In genomic region chr1:168428063-168428731, GRCh38 we compare ENCODE assay signal across 13 cellular contexts.
A peak's percentile ranks its signal among the peaks of the same experiment; 100 is the strongest.
DNase-seq lines count a peak whose midpoint lies in the region; ATAC-seq and TF ChIP-seq lines count a peak whose summit lies in the region.
"Had no signal": no experiment of that assay in that cellular context is flagged by ENCODE, and none has a peak within 500 bp of the region (broad histone marks: within the 10 kb centered on the region; RNA-seq: fewer than 3 reads in every experiment).

No MANE protein-coding gene starts in this region.

- no peaks in the 10 kb centered on the region for H3K27me3 Mint-ChIP-seq in endodermal cell (ENCODE audit: insufficient read depth)
- no peaks in the 10 kb centered on the region for H3K27me3 Mint-ChIP-seq in stimulated activated naive CD8-positive, alpha-beta T cell treated with anti-CD3 and anti-CD28 coated beads, Interleukin-15, amount 100 ng/mL, for 72 hours

- H3K9me3 ChIP-seq in HUES48 (ENCODE audit: control insufficient read depth, insufficient read depth, low read length): no peaks in the 10 kb centered on the region
- H3K9me3 ChIP-seq in endodermal cell (ENCODE audit: control insufficient read depth, low read length): no peaks in the 10 kb centered on the region
- no peaks in the 10 kb centered on the region for H3K9me3 ChIP-seq in left lung
- no peaks in the 10 kb centered on the region for H3K9me3 ChIP-seq in testis
- H3K9me3 ChIP-seq in SJCRH30 (replicated peaks): no peaks in the 10 kb centered on the region

- H3K4me3 ChIP-seq in HUES48 (ENCODE audit: low read depth, low read length) (0 out of 2 replicates have a peak overlapping the region, but pooled peaks have one; percentile 18), endodermal cell (ENCODE audit: low read length) (no peak overlapping the region), left lung (no peak overlapping the region), testis (no peak overlapping the region), SJCRH30 (no peak overlapping the region)

- peak; percentile 18 for ATAC-seq in left lung
- ATAC-seq in stimulated activated naive CD8-positive, alpha-beta T cell treated with anti-CD3 and anti-CD28 coated beads, Interleukin-15, amount 100 ng/mL, for 72 hours: no peak
- no peak for ATAC-seq in HG02870 (IDR thresholded peaks at IDR 0.05; ENCODE audit: unreplicated experiment)
- ATAC-seq in GM19467 (IDR thresholded peaks at IDR 0.05; ENCODE audit: unreplicated experiment): no peak

- H3K9ac ChIP-seq in HUES48 (ENCODE audit: low read depth, low read length): no peak overlapping the region
- H3K9ac ChIP-seq in endodermal cell (ENCODE audit: extremely low read depth, low read length, poor library complexity, severe bottlenecking): no peak overlapping the region
- H3K9ac ChIP-seq: KMS-11 had no signal

- no peak for TF ChIP-seq POLR2A in testis (IDR thresholded peaks at IDR 0.05)

- DNase-seq in endodermal cell (peak; percentile 58), left lung (no peak), testis (peak; percentile 34), SJCRH30 (no peak)
- DNase-seq in stimulated activated naive CD8-positive, alpha-beta T cell treated with anti-CD3 and anti-CD28 coated beads, Interleukin-15, amount 100 ng/mL, for 72 hours: no peak
- DNase-seq: activated CD4-positive, alpha-beta T cell treated with anti-CD3 and anti-CD28 coated beads for 1 hour; activated effector memory CD4-positive, alpha-beta T cell treated with Interleukin-2 at 50 U/mL for 16 hours; NCI-H345; retina had no signal

- TF ChIP-seq CTCF in endodermal cell (conservative IDR thresholded peaks at IDR 0.05) (no peak), left lung (IDR thresholded peaks at IDR 0.05) (no peak), testis (IDR thresholded peaks at IDR 0.05) (no peak)

- H3K4me1 Mint-ChIP-seq in endodermal cell: peaks cover 6% of the 10 kb centered on the region
- peaks cover 1% of the 10 kb centered on the region for H3K4me1 Mint-ChIP-seq in stimulated activated naive CD8-positive, alpha-beta T cell treated with anti-CD3 and anti-CD28 coated beads, Interleukin-15, amount 100 ng/mL, for 72 hours

- no peaks in the 10 kb centered on the region for H3K36me3 Mint-ChIP-seq in endodermal cell (ENCODE audit: low read depth)

- H3K27ac Mint-ChIP-seq in endodermal cell: no peak overlapping the region
- H3K27ac Mint-ChIP-seq in stimulated activated naive CD8-positive, alpha-beta T cell treated with anti-CD3 and anti-CD28 coated beads, Interleukin-15, amount 100 ng/mL, for 72 hours: no peak overlapping the region

- no peaks in the 10 kb centered on the region for H3K27me3 ChIP-seq in HUES48 (ENCODE audit: control insufficient read depth, insufficient read depth, low read length)
- H3K27me3 ChIP-seq in endodermal cell (ENCODE audit: control insufficient read depth, insufficient read depth, low read length, poor library complexity, severe bottlenecking): no peaks in the 10 kb centered on the region
- H3K27me3 ChIP-seq in left lung: no peaks in the 10 kb centered on the region
- H3K27me3 ChIP-seq in testis: no peaks in the 10 kb centered on the region
- H3K27me3 ChIP-seq in SJCRH30: no peaks in the 10 kb centered on the region

- intact Hi-C loops in left lung (cut with DNase I): no loop called here
- intact Hi-C loops in testis (cut with DNase I; ENCODE audit: low total_unique reads): no loop called here

- no peak overlapping the region for H3K4me3 Mint-ChIP-seq in endodermal cell
- no peak overlapping the region for H3K4me3 Mint-ChIP-seq in stimulated activated naive CD8-positive, alpha-beta T cell treated with anti-CD3 and anti-CD28 coated beads, Interleukin-15, amount 100 ng/mL, for 72 hours

- H3K36me3 ChIP-seq in HUES48 (ENCODE audit: control insufficient read depth, insufficient read depth, low read length) (no peaks in the 10 kb centered on the region), endodermal cell (ENCODE audit: control insufficient read depth, insufficient read depth, low read length) (no peaks in the 10 kb centered on the region), left lung (no peaks in the 10 kb centered on the region), testis (ENCODE audit: low read depth, missing control alignments) (no peaks in the 10 kb centered on the region), SJCRH30 (no peaks in the 10 kb centered on the region)

- H3K4me1 ChIP-seq in HUES48 (ENCODE audit: control insufficient read depth, insufficient read depth, low read length) (peaks cover 9% of the 10 kb centered on the region), endodermal cell (ENCODE audit: control insufficient read depth, insufficient read depth, low read length) (no peaks in the 10 kb centered on the region), left lung (peaks cover 0 to 4% of the 10 kb centered on the region in 2 donors), testis (peaks cover 35% of the 10 kb centered on the region), SJCRH30 (no peaks in the 10 kb centered on the region)

- 65 to 71% methylated on average over 2 to 4 of the region's 4 CpGs for WGBS in endodermal cell (ENCODE audit: insufficient coverage in 1 of 2, insufficient read length in 1 of 2), 2 experiments
- 40 to 46% methylated on average over 4 of the region's 4 CpGs for WGBS in testis, 2 donors

- H3K9me3 Mint-ChIP-seq in endodermal cell: no peaks in the 10 kb centered on the region
- peaks cover 0 to 2% of the 10 kb centered on the region in 2 donors for H3K9me3 Mint-ChIP-seq in stimulated activated naive CD8-positive, alpha-beta T cell treated with anti-CD3 and anti-CD28 coated beads, Interleukin-15, amount 100 ng/mL, for 72 hours

- H3K27ac ChIP-seq in HUES48 (ENCODE audit: low read depth, low read length) (peak overlapping the region; percentile 55), endodermal cell (ENCODE audit: low read depth, low read length) (no peak overlapping the region), left lung (no peak overlapping the region), testis (peak overlapping the region in 1 of 2 donors; percentile 74), SJCRH30 (no peak overlapping the region)
- H3K27ac ChIP-seq: KMS-11 had no signal

Comparison
In these comparisons a context has a peak if more than half of its experiments do, and no peak if none do; other contexts are left out.
1. DNase-seq: peak in endodermal cell (single experiment) and testis (single experiment); none in left lung (0 of 2), stimulated activated naive CD8-positive, alpha-beta T cell treated with anti-CD3 and anti-CD28 coated beads, Interleukin-15, amount 100 ng/mL, for 72 hours (0 of 2) and SJCRH30 (0 of 2).